Comparison of ENCODE assay signal across 21 cellular contexts in genomic region chr7:80298201-80298600, GRCh38.
DNase-seq lines count a peak whose midpoint lies in the region; ATAC-seq and TF ChIP-seq lines count a peak whose summit lies in the region.
"Had no signal": no experiment of that assay in that cellular context is flagged by ENCODE, and none has a peak within 500 bp of the region (broad histone marks: within the 10 kb centered on the region; RNA-seq: fewer than 3 reads in every experiment).

No MANE protein-coding gene starts in this region.

- H2BK15ac ChIP-seq in IMR-90 (ENCODE audit: low read depth, low read length): no peak overlapping the region

- no peak for TF ChIP-seq EP300 in tibial nerve (IDR thresholded peaks at IDR 0.05)

- H3K14ac ChIP-seq in IMR-90 (replicated peaks; ENCODE audit: low read depth, low read length): no peak overlapping the region

- H3K36me3 ChIP-seq in IMR-90 (ENCODE audit: control insufficient read depth, insufficient read depth, low read length) (no peaks in the 10 kb centered on the region), mammary epithelial cell (ENCODE audit: insufficient read depth, low read length) (no peaks in the 10 kb centered on the region), tibial nerve (no peaks in the 10 kb centered on the region), left lung (no peaks in the 10 kb centered on the region)

- no peak overlapping the region for H2AK9ac ChIP-seq in IMR-90 (replicated peaks; ENCODE audit: low read depth, low read length, poor library complexity)

- no peak overlapping the region for H3K4me3 ChIP-seq in AG10803 (ENCODE audit: low read length)
- H3K4me3 ChIP-seq in IMR-90 (ENCODE audit: insufficient read depth, low read depth, low read length): no peak overlapping the region
- no peak overlapping the region for H3K4me3 ChIP-seq in mammary epithelial cell (replicated peaks in 1 of 3; ENCODE audit: insufficient read depth in 1 of 3, low read depth in 2 of 3, low read length in 3 of 3)
- H3K4me3 ChIP-seq in fibroblast of villous mesenchyme (ENCODE audit: low read depth, low read length): no peak overlapping the region
- H3K4me3 ChIP-seq in tibial nerve: no peak overlapping the region
- H3K4me3 ChIP-seq in left lung: no peak overlapping the region
- H3K4me3 ChIP-seq: PC-9, SK-N-MC had no signal

- TF ChIP-seq POLR2A in IMR-90 (IDR thresholded peaks at IDR 0.05; ENCODE audit: low read depth, low read length) (no peak), tibial nerve (IDR thresholded peaks at IDR 0.05) (no peak)

- no peak overlapping the region for H3K23ac ChIP-seq in IMR-90 (ENCODE audit: low read depth, low read length)

- no peak overlapping the region for H3K4me2 ChIP-seq in IMR-90 (ENCODE audit: low read depth, low read length)
- no peak overlapping the region for H3K4me2 ChIP-seq in mammary epithelial cell (ENCODE audit: insufficient read depth, low read depth, low read length)
- H3K4me2 ChIP-seq: PC-9 had no signal

- dilution Hi-C loops in IMR-90 (cut with HindIII; ENCODE audit: low sequenced_read_pairs, unreplicated experiment) (no loop called here), mammary epithelial cell (cut with HindIII; ENCODE audit: low sequenced_read_pairs) (no loop called here)

- H3K4me1 ChIP-seq in IMR-90 (ENCODE audit: control insufficient read depth, insufficient read depth, low read length) (0 out of 2 replicates have a peak, but pooled peaks cover 2% of the 10 kb centered on the region), mammary epithelial cell (ENCODE audit: insufficient read depth, low read length) (peaks cover 7% of the 10 kb centered on the region), tibial nerve (no peaks in the 10 kb centered on the region), left lung (no peaks in the 10 kb centered on the region)

- DNase-seq in AG10803 (ENCODE audit: low read depth) (peak; percentile 22), IMR-90 (peak; percentile 26), mammary epithelial cell (peak; percentile 11), fibroblast of villous mesenchyme (ENCODE audit: low read depth) (peak; percentile 75), NCI-H1417 (lab: John Stamatoyannopoulos, UW) (no peak), tibial nerve (ENCODE audit: low spot score in 2 of 2) (no peak), NCI-H82 treated with DMSO at 0.1 percent for 48 hours (lab: John Stamatoyannopoulos, UW; ENCODE audit: unreplicated experiment) (no peak), left lung (no peak)
- DNase-seq: Calu3; CD8-positive, alpha-beta memory T cell; H7; KBM-7; NCI-H1105 treated with DMSO at 0.1 percent for 48 hours; NCI-H1694; SHP77 treated with DMSO at 0.1 percent for 48 hours had no signal

- H4K20me1 ChIP-seq in IMR-90 (ENCODE audit: insufficient read depth, low read length) (no peaks in the 10 kb centered on the region), mammary epithelial cell (ENCODE audit: insufficient read depth, low read length) (no peaks in the 10 kb centered on the region)

- ATAC-seq in IMR-90 (ENCODE audit: low read depth) (no peak), left lung (no peak)
- ATAC-seq: HepG2 had no signal

- H2BK120ac ChIP-seq in IMR-90 (ENCODE audit: low read depth, low read length): no peak overlapping the region

- H4K5ac ChIP-seq in IMR-90 (ENCODE audit: low read depth, low read length): no peak overlapping the region

- H2BK20ac ChIP-seq in IMR-90 (ENCODE audit: low read depth, low read length): no peak overlapping the region

- peaks cover 6% of the 10 kb centered on the region for H3K9me1 ChIP-seq in IMR-90 (ENCODE audit: insufficient read depth, low read length)

- no peak for TF ChIP-seq RAD21 in IMR-90 (IDR thresholded peaks at IDR 0.05; ENCODE audit: low read length)

- H4K91ac ChIP-seq in IMR-90 (ENCODE audit: insufficient read depth, low read depth, low read length): no peak overlapping the region

- no peak overlapping the region for H2AK5ac ChIP-seq in IMR-90 (ENCODE audit: low read depth, low read length)

- intact Hi-C loops in IMR-90 (cut with micrococcal nuclease): no loop called here
- intact Hi-C loops in mammary epithelial cell (cut with micrococcal nuclease): no loop called here
- intact Hi-C loops in left lung (cut with DNase I): no loop called here

- H3K9ac ChIP-seq in IMR-90 (ENCODE audit: low read depth, low read length) (no peak overlapping the region), mammary epithelial cell (ENCODE audit: insufficient read depth, low read length) (no peak overlapping the region)

- no peaks in the 10 kb centered on the region for H3K79me2 ChIP-seq in mammary epithelial cell (ENCODE audit: insufficient read depth, low read length)

- H3K4ac ChIP-seq in IMR-90 (ENCODE audit: low read depth, low read length): no peak overlapping the region

- BruUV-seq in IMR-90 (replicated peaks; lab: Mats Ljungman, UMichigan): no TSS peak
- BruUV-seq in mammary epithelial cell (replicated peaks; lab: Mats Ljungman, UMichigan): no TSS peak

- H3K9me3 ChIP-seq in IMR-90 (ENCODE audit: control insufficient read depth, insufficient read depth, low read length): peaks cover 4% of the 10 kb centered on the region; the same call in 1 of the 2 replicates
- H3K9me3 ChIP-seq in mammary epithelial cell (replicated peaks; ENCODE audit: insufficient read depth, low read length): peaks cover 3% of the 10 kb centered on the region
- H3K9me3 ChIP-seq in tibial nerve: peaks cover 0 to 12% (median 3%) of the 10 kb centered on the region in 4 donors
- peaks cover 0 to 27% of the 10 kb centered on the region in 2 donors for H3K9me3 ChIP-seq in left lung

- in situ Hi-C loops in IMR-90 (cut with MboI; ENCODE audit: low sequenced_read_pairs): no loop called here
- in situ Hi-C loops in mammary epithelial cell (cut with MboI; ENCODE audit: low sequenced_read_pairs in 2 of 2): no loop called here

- H3K79me1 ChIP-seq in IMR-90 (ENCODE audit: low read depth in 1 of 2, low read length in 2 of 2): no peaks in the 10 kb centered on the region

- no peaks in the 10 kb centered on the region for H3K27me3 ChIP-seq in IMR-90 (ENCODE audit: control insufficient read depth, insufficient read depth, low read length)
- no peaks in the 10 kb centered on the region for H3K27me3 ChIP-seq in mammary epithelial cell (ENCODE audit: insufficient read depth, low read length)
- H3K27me3 ChIP-seq in tibial nerve: no peaks in the 10 kb centered on the region
- H3K27me3 ChIP-seq in left lung: no peaks in the 10 kb centered on the region

- no peak overlapping the region for H2BK5ac ChIP-seq in IMR-90 (ENCODE audit: low read depth, low read length, poor library complexity, severe bottlenecking)

- H3K27ac ChIP-seq in IMR-90 (ENCODE audit: insufficient read depth, low read length) (no peak overlapping the region), mammary epithelial cell (ENCODE audit: insufficient read depth, low read depth, low read length) (no peak overlapping the region), tibial nerve (no peak overlapping the region), left lung (no peak overlapping the region)
- H3K27ac ChIP-seq: C4-2B, HL-60, PC-9, RWPE1, SK-N-MC had no signal

- TF ChIP-seq CTCF in AG10803 (conservative IDR thresholded peaks at IDR 0.05; ENCODE audit: low read length) (no peak), IMR-90 (conservative IDR thresholded peaks at IDR 0.05; ENCODE audit: low read depth, low read length) (no peak), mammary epithelial cell (conservative IDR thresholded peaks at IDR 0.05 in 1 of 2, IDR thresholded peaks at IDR 0.05 in 1 of 2; ENCODE audit: extremely low read depth in 1 of 2, insufficient read depth in 1 of 2, low read depth in 1 of 2, low read length in 2 of 2) (no peak), fibroblast of villous mesenchyme (IDR thresholded peaks at IDR 0.05; ENCODE audit: insufficient read depth, low read depth, low read length) (no peak), tibial nerve (IDR thresholded peaks at IDR 0.05) (no peak), left lung (IDR thresholded peaks at IDR 0.05) (no peak)

- no peak overlapping the region for H4K8ac ChIP-seq in IMR-90 (ENCODE audit: low read depth in 2 of 2, low read length in 2 of 2)

- CTCF ChIA-PET in IMR-90 (lab: Yijun Ruan, JAX): interaction anchor here (0.6 to 1.0 kb wide), 2 partner anchors 11 to 250 kb away, joined by 3 read pairs; no protein-coding TSS in a partner anchor
- CTCF ChIA-PET in mammary epithelial cell (lab: Charles Lee; ENCODE audit: low non-redundant PET): no interaction called here

- H2AFZ ChIP-seq in IMR-90 (replicated peaks; ENCODE audit: low read length, poor library complexity) (no peak overlapping the region), mammary epithelial cell (ENCODE audit: low read depth, low read length) (no peak overlapping the region)
- H2AFZ ChIP-seq: PC-9 had no signal

- no peak overlapping the region for H3K18ac ChIP-seq in IMR-90 (ENCODE audit: low read depth, low read length)

- H3K56ac ChIP-seq in IMR-90 (ENCODE audit: extremely low read depth, insufficient read depth, low read length): no peak overlapping the region

- POLR2A ChIA-PET in IMR-90 (lab: Charles Lee; ENCODE audit: unreplicated experiment): no interaction called here

TF ChIP-seq in IMR-90, 13 proteins besides CTCF, POLR2A, EP300 and RAD21:
- TF ChIP-seq SMC3 (IDR thresholded peaks at IDR 0.05; ENCODE audit: low read depth, low read length): no peak
- peak; percentile 69 for TF ChIP-seq CEBPB (IDR thresholded peaks at IDR 0.05; ENCODE audit: low read depth, low read length)

Comparison
In these comparisons a context has a peak if more than half of its experiments do, and no peak if none do; other contexts are left out.
1. DNase-seq: peak in AG10803 (single experiment), IMR-90 (single experiment), mammary epithelial cell (single experiment) and fibroblast of villous mesenchyme (single experiment); none in NCI-H1417 (0 of 3), tibial nerve (0 of 2), NCI-H82 treated with DMSO at 0.1 percent for 48 hours (single experiment) and left lung (0 of 2).